1 cellular context compared by ENCODE assay signal in the genomic region with DNA sequence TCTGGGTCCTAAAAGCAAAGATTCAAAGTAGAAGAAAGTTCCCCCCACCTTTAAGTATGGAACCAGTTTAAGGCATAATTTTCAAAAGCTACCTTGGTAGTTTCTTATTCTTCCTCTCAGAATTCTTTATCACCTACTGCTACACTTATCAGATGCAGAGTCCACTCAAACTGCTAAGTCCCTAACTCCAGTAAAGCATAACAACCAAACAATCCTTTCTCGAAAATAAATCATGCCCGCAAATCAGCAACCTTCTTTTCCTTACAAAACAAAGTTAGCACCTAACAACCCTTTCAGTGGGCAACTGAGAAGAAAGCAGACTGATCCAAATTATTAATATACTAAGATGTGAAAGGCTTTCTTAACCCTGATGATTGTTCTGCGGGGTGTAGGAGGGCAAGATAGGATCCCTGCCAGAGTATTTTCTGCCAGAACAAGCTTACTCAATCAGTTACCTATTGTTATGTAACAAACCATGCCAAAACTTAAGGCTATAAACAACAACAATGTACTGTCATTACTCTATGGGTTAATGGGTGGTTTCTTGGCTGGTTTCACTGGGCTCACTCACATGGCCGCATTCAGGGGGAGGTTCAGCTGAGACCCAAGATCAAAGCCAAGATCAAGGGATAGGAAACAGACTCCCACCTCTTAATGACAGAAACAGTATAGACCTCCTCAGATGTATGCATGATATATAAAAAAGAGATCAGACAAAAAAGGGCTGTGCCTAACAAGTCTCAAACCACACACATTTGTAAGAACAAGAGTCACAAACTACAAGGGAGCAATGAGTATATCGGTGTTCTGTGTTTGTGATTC.
TF ChIP-seq lines count a peak whose summit lies in the region.

No MANE protein-coding gene starts in this region.

TF ChIP-seq in H1, 55 proteins besides CTCF, POLR2A, EP300 and RAD21:
- TF ChIP-seq KDM4A (IDR thresholded peaks at IDR 0.05; ENCODE audit: low read depth, low read length, severe bottlenecking) (no peak), CEBPB (IDR thresholded peaks at IDR 0.05; ENCODE audit: low read depth, low read length) (0 out of 2 replicates have a peak, but pooled peaks have one; percentile 8), CBX5 (IDR thresholded peaks at IDR 0.05; ENCODE audit: low read depth, low read length) (no peak)
